In the genomic region with DNA sequence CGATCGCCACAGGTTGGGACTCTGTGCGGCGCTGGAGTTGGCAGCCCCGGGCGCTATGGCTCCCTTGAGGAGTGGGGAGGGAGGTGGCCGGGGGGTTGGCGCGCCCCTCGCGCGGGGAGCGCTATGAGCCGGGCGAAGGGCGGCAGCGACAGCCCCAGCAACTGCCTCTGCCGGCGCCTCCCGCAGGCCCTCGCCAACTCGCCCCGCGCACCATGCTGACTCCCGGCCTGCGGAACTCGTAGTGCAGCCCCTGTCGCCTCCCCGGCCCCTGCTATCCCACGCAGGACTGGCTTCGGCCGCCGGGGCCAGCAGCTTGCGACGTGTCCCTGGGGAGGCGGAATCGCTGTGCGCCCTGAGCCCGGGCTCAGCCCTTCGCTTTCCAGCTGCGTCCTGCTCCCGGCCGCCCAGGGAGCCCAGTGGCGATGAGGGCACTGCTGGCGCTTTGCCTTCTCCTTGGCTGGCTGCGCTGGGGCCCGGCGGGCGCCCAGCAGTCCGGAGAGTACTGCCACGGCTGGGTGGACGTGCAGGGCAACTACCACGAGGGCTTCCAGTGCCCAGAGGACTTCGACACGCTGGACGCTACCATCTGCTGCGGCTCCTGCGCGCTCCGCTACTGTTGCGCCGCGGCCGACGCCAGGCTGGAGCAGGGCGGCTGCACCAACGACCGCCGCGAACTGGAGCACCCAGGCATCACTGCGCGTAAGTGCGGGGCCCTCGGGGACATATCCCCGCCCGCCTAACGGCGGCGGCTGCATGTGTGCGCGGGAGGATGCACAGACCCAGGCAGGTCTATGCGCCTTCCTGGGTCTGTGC, we compare ENCODE assay signal across 9 cellular contexts. TPM values are rescaled to one million over a fixed set of nuclear protein-coding genes. Genes with fewer than 3 reads are reported as not detected.
DNase-seq lines count a peak whose midpoint lies in the region; ATAC-seq and TF ChIP-seq lines count a peak whose summit lies in the region.
"Had no signal": no experiment of that assay in that cellular context is flagged by ENCODE, and none has a peak within 500 bp of the region (broad histone marks: within the 10 kb centered on the region; RNA-seq: fewer than 3 reads in every experiment).

No MANE protein-coding gene starts in this region.

- DNase-seq in AG04450 (ENCODE audit: low read depth, low spot score) (no peak), cardiac muscle cell (ENCODE audit: low read depth in 1 of 2, low spot score in 1 of 2) (peak; percentile 43 to 49), progenitor cell of endocrine pancreas (ENCODE audit: low spot score, unreplicated experiment) (no peak), NCI-H2196 (lab: John Stamatoyannopoulos, UW; ENCODE audit: unreplicated experiment) (no peak), hepatic stellate cell (ENCODE audit: low spot score) (no peak)
- peak; percentile 37 for DNase-seq in activated CD8-positive, alpha-beta T cell treated with anti-CD3 and anti-CD28 coated beads for 36 hours

- intact Hi-C loops in activated CD8-positive, alpha-beta T cell treated with anti-CD3 and anti-CD28 coated beads for 36 hours (cut with micrococcal nuclease) = no loop called here

- H3K9me3 Mint-ChIP-seq in activated CD8-positive, alpha-beta T cell treated with anti-CD3 and anti-CD28 coated beads for 36 hours = no peaks in the 10 kb centered on the region
- no peaks in the 10 kb centered on the region for H3K9me3 Mint-ChIP-seq in progenitor cell of endocrine pancreas (ENCODE audit: low read depth)

- H3K36me3 ChIP-seq in cardiac muscle cell = no peaks in the 10 kb centered on the region

- H3K9me3 ChIP-seq in AG04450 (ENCODE audit: control insufficient read depth, insufficient read depth, low read length) (no peaks in the 10 kb centered on the region; the same call in 1 of the 2 replicates), cardiac muscle cell (ENCODE audit: low read depth) (no peaks in the 10 kb centered on the region)

- POLR2A ChIA-PET in AG04450 (lab: Yijun Ruan, JAX) = no interaction called here
- POLR2A ChIA-PET in activated CD8-positive, alpha-beta T cell treated with anti-CD3 and anti-CD28 coated beads for 36 hours (lab: Charles Lee) = no interaction called here

- no peak overlapping the region for H3K27ac ChIP-seq in AG04450 (ENCODE audit: low read depth, low read length)
- H3K27ac ChIP-seq in cardiac muscle cell = no peak overlapping the region

- peaks cover 60% of the 10 kb centered on the region for H3K27me3 Mint-ChIP-seq in activated CD8-positive, alpha-beta T cell treated with anti-CD3 and anti-CD28 coated beads for 36 hours
- H3K27me3 Mint-ChIP-seq in progenitor cell of endocrine pancreas = peaks cover 73% of the 10 kb centered on the region

- H3K4me1 Mint-ChIP-seq in activated CD8-positive, alpha-beta T cell treated with anti-CD3 and anti-CD28 coated beads for 36 hours (ENCODE audit: low read depth) = peaks cover 21% of the 10 kb centered on the region
- peaks cover 15% of the 10 kb centered on the region for H3K4me1 Mint-ChIP-seq in progenitor cell of endocrine pancreas (ENCODE audit: low read depth)

- H3K27me3 ChIP-seq in AG04450 (ENCODE audit: control insufficient read depth, insufficient read depth, low read length) = peaks cover 38% of the 10 kb centered on the region
- H3K27me3 ChIP-seq in cardiac muscle cell = peaks cover 95% of the 10 kb centered on the region

- CTCF ChIA-PET in AG04450 (lab: Charles Lee) = no interaction called here
- CTCF ChIA-PET in activated CD8-positive, alpha-beta T cell treated with anti-CD3 and anti-CD28 coated beads for 36 hours (lab: Charles Lee) = interaction anchor here (1.0 to 1.4 kb wide), 2 partner anchors 122 kb away, joined by 4 read pairs; no protein-coding TSS in a partner anchor

- ATAC-seq in GM18907 (IDR thresholded peaks at IDR 0.05; ENCODE audit: unreplicated experiment) (peak; percentile 40), HG03196 (IDR thresholded peaks at IDR 0.05; ENCODE audit: unreplicated experiment) (peak; percentile 28)
- peak; percentile 66 for ATAC-seq in activated CD8-positive, alpha-beta T cell treated with anti-CD3 and anti-CD28 coated beads for 36 hours
- ATAC-seq: HCT116 had no signal

- H3K27ac Mint-ChIP-seq in activated CD8-positive, alpha-beta T cell treated with anti-CD3 and anti-CD28 coated beads for 36 hours = no peak overlapping the region
- no peak overlapping the region for H3K27ac Mint-ChIP-seq in progenitor cell of endocrine pancreas

- H3K4me3 ChIP-seq in AG04450 (ENCODE audit: low read depth, low read length) (peak overlapping the region; percentile 48), cardiac muscle cell (peak overlapping the region; percentile 31)

- no peaks in the 10 kb centered on the region for H3K36me3 Mint-ChIP-seq in activated CD8-positive, alpha-beta T cell treated with anti-CD3 and anti-CD28 coated beads for 36 hours (ENCODE audit: low read depth)
- no peaks in the 10 kb centered on the region for H3K36me3 Mint-ChIP-seq in progenitor cell of endocrine pancreas (ENCODE audit: insufficient read depth)

- H3K4me1 ChIP-seq in cardiac muscle cell (ENCODE audit: low read depth) = peaks cover 7% of the 10 kb centered on the region

- TF ChIP-seq CTCF in AG04450 (IDR thresholded peaks at IDR 0.05; ENCODE audit: low read depth, low read length) = no peak
- TF ChIP-seq CTCF in activated CD8-positive, alpha-beta T cell treated with anti-CD3 and anti-CD28 coated beads for 36 hours (IDR thresholded peaks at IDR 0.05) = no peak
- TF ChIP-seq CTCF in cardiac muscle cell (IDR thresholded peaks at IDR 0.05; ENCODE audit: low read depth, low read length) = no peak
- TF ChIP-seq CTCF in progenitor cell of endocrine pancreas (IDR thresholded peaks at IDR 0.05; ENCODE audit: unreplicated experiment) = no peak

- peak overlapping the region; percentile 67 for H3K4me3 Mint-ChIP-seq in activated CD8-positive, alpha-beta T cell treated with anti-CD3 and anti-CD28 coated beads for 36 hours
- peak overlapping the region; percentile 70 for H3K4me3 Mint-ChIP-seq in progenitor cell of endocrine pancreas (ENCODE audit: low read depth)

RNA-seq across cellular contexts. Expression of a gene that starts 0.6 kb away (rescaled TPM):
- 0.78 and 1.3 TPM in 2 replicates for polyA plus RNA-seq in AG04450 (2011; rRNA removed)
- 0.28 and 0.39 TPM in 2 replicates for polyA minus RNA-seq in AG04450 (2011; rRNA and poly(A)+ RNA removed)
- under 1 TPM in 1 of 2 experiments, not detected in 1; 0.23 TPM for total RNA-seq in activated CD8-positive, alpha-beta T cell treated with anti-CD3 and anti-CD28 coated beads for 36 hours
- 13.1 and 13.3 TPM in 2 replicates for total RNA-seq in cardiac muscle cell
- polyA plus RNA-seq in cardiac muscle cell = 7.4 and 12.7 TPM in 2 replicates
- 0.14 and 0.40 TPM in 2 replicates for total RNA-seq in progenitor cell of endocrine pancreas

Comparison
In these comparisons a context has a peak if more than half of its experiments do, and no peak if none do; other contexts are left out.
1. DNase-seq: peak in activated CD8-positive, alpha-beta T cell treated with anti-CD3 and anti-CD28 coated beads for 36 hours (single experiment) and cardiac muscle cell (2 of 2); none in AG04450 (single experiment), progenitor cell of endocrine pancreas (single experiment), NCI-H2196 (single experiment) and hepatic stellate cell (single experiment).
2. RNA of a gene that starts 0.6 kb away (total RNA-seq): 13.1 to 13.3 TPM in cardiac muscle cell; 0.23 TPM in activated CD8-positive, alpha-beta T cell treated with anti-CD3 and anti-CD28 coated beads for 36 hours and 0.14 to 0.40 TPM in progenitor cell of endocrine pancreas; every median in the first group is over 10 times any median in the second.
3. Peak in every context shown above with its lines, with median percentiles within 50 percentile points of each other: ATAC-seq.